Comparison of ENCODE assay signal across 21 cellular contexts in the genomic region with DNA sequence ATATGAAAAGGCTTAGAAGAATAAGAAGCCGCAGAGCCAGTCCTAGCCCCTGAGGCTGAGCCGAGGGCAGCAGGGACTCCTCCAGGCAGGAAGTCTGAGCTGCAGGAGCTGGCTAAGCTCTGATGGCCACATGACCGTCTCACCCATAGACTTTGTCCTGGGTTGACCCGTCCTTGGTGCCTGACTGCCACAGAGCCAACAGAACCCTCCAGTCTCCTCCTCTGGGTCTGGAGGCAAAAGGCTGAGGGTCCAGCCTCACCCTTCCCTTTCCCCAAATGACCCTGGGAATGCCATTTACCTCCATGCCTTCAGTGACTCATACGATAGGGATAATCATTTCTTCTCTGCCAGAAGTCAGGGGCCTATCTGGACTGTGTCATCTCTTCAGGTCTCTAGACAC. TPM values are rescaled to one million over a fixed set of nuclear protein-coding genes. Genes with fewer than 3 reads are reported as not detected.
"Had no signal": no experiment of that assay in that cellular context is flagged by ENCODE, and none has a peak within 500 bp of the region (broad histone marks: within the 10 kb centered on the region; RNA-seq: fewer than 3 reads in every experiment).

No MANE protein-coding gene starts in this region.

- H3K4me3 ChIP-seq: adrenal gland, cardiac muscle cell, gastroesophageal sphincter, left lung, prostate gland, sigmoid colon, thoracic aorta had no signal

- ATAC-seq: activated CD8-positive, alpha-beta memory T cell treated with anti-CD3 and anti-CD28 coated beads, Interleukin-2, amount 10 ng/mL, durations not matched to agents 7 days and 5 days; gastroesophageal sphincter; left lung; stimulated activated effector memory CD8-positive, alpha-beta T cell treated with anti-CD3 and anti-CD28 coated beads, Interleukin-12 subunit alpha, Interleukin-12 subunit beta, amount 100 ng/mL, for 72 hours had no signal

- H3K9me3 Mint-ChIP-seq: memory B cell; nephron; stimulated activated effector memory CD8-positive, alpha-beta T cell treated with anti-CD3 and anti-CD28 coated beads, Interleukin-12 subunit alpha, Interleukin-12 subunit beta, amount 100 ng/mL, for 72 hours had no signal

- H3K4me1 Mint-ChIP-seq: memory B cell, nephron had no signal

- H3K4me3 Mint-ChIP-seq: activated CD8-positive, alpha-beta memory T cell treated with anti-CD3 and anti-CD28 coated beads, Interleukin-2, amount 10 ng/mL, durations not matched to agents 7 days and 5 days; memory B cell; nephron; stimulated activated effector memory CD8-positive, alpha-beta T cell treated with anti-CD3 and anti-CD28 coated beads, Interleukin-12 subunit alpha, Interleukin-12 subunit beta, amount 100 ng/mL, for 72 hours had no signal

- H3K9me3 ChIP-seq: adrenal gland, gastroesophageal sphincter, left lung, prostate gland, sigmoid colon, thoracic aorta had no signal

- H3K27ac Mint-ChIP-seq: activated CD8-positive, alpha-beta memory T cell treated with anti-CD3 and anti-CD28 coated beads, Interleukin-2, amount 10 ng/mL, durations not matched to agents 7 days and 5 days; memory B cell; stimulated activated effector memory CD8-positive, alpha-beta T cell treated with anti-CD3 and anti-CD28 coated beads, Interleukin-12 subunit alpha, Interleukin-12 subunit beta, amount 100 ng/mL, for 72 hours had no signal

- H3K36me3 ChIP-seq: adrenal gland, cardiac muscle cell, gastroesophageal sphincter, left lung, prostate gland, sigmoid colon, thoracic aorta had no signal

- H3K36me3 Mint-ChIP-seq: activated CD8-positive, alpha-beta memory T cell treated with anti-CD3 and anti-CD28 coated beads, Interleukin-2, amount 10 ng/mL, durations not matched to agents 7 days and 5 days; memory B cell; stimulated activated effector memory CD8-positive, alpha-beta T cell treated with anti-CD3 and anti-CD28 coated beads, Interleukin-12 subunit alpha, Interleukin-12 subunit beta, amount 100 ng/mL, for 72 hours had no signal

- H3K27ac ChIP-seq: adrenal gland, cardiac muscle cell, gastroesophageal sphincter, left lung, prostate gland, sigmoid colon, thoracic aorta had no signal

- H3K27me3 ChIP-seq: adrenal gland, sigmoid colon had no signal

- H3K4me1 ChIP-seq: adrenal gland, gastroesophageal sphincter, left lung, prostate gland, sigmoid colon had no signal

- FAIRE-seq: colon, keratinocyte had no signal

- DNase-seq: activated CD4-positive, alpha-beta T cell treated with anti-CD3 and anti-CD28 coated beads for 1 hour; activated CD4-positive, alpha-beta T cell treated with anti-CD3 and anti-CD28 coated beads, Interleukin-2, amount 50 U/mL, for 4 hours; activated CD8-positive, alpha-beta memory T cell treated with anti-CD3 and anti-CD28 coated beads, Interleukin-2, amount 10 ng/mL, durations not matched to agents 7 days and 5 days; activated naive CD4-positive, alpha-beta T cell treated with anti-CD3 and anti-CD28 coated beads, Interleukin-2, amount 50 U/mL, for 16 hours; activated T-cell treated with anti-CD3 and anti-CD28 coated beads, Interleukin-2, amount 50 U/mL, for 1 hour; erythroblast; left lung; occipital lobe; sigmoid colon had no signal

RNA-seq across cellular contexts. Expression of a gene that starts 1.5 kb away (rescaled TPM):
- total RNA-seq: activated CD8-positive, alpha-beta memory T cell treated with anti-CD3 and anti-CD28 coated beads, Interleukin-2, amount 10 ng/mL, durations not matched to agents 7 days and 5 days; adrenal gland; cardiac muscle cell; gastroesophageal sphincter; left lung; occipital lobe; prostate gland; sigmoid colon; T-helper 1 cell treated with Interleukin-12 subunit alpha and Interleukin-12 subunit beta and Interleukin-4 antibody, amounts not matched to agents 30 ng/mL and 1 ng/mL, for 36 hours; thoracic aorta; urinary bladder had no signal
- polyA plus RNA-seq: adrenal gland, cardiac muscle cell, keratinocyte, sigmoid colon, urinary bladder had no signal

RNA-seq across cellular contexts. Expression of a gene that starts 22.2 kb away (rescaled TPM):
- total RNA-seq: activated CD8-positive, alpha-beta memory T cell treated with anti-CD3 and anti-CD28 coated beads, Interleukin-2, amount 10 ng/mL, durations not matched to agents 7 days and 5 days; adrenal gland; cardiac muscle cell; gastroesophageal sphincter; left lung; occipital lobe; sigmoid colon; T-helper 1 cell treated with Interleukin-12 subunit alpha and Interleukin-12 subunit beta and Interleukin-4 antibody, amounts not matched to agents 30 ng/mL and 1 ng/mL, for 36 hours; thoracic aorta; urinary bladder had no signal
- polyA plus RNA-seq: adrenal gland, cardiac muscle cell, sigmoid colon, urinary bladder had no signal

RNA-seq across cellular contexts. Expression of a gene that starts 31.3 kb away (rescaled TPM):
- total RNA-seq: activated CD8-positive, alpha-beta memory T cell treated with anti-CD3 and anti-CD28 coated beads, Interleukin-2, amount 10 ng/mL, durations not matched to agents 7 days and 5 days; cardiac muscle cell; T-helper 1 cell treated with Interleukin-12 subunit alpha and Interleukin-12 subunit beta and Interleukin-4 antibody, amounts not matched to agents 30 ng/mL and 1 ng/mL, for 36 hours had no signal

RNA-seq across cellular contexts. Expression of a gene that starts 49.8 kb away (rescaled TPM):
- total RNA-seq: cardiac muscle cell, gastroesophageal sphincter, left lung, occipital lobe, sigmoid colon, thoracic aorta, urinary bladder had no signal
- polyA plus RNA-seq: cardiac muscle cell, keratinocyte, urinary bladder had no signal

RNA-seq across cellular contexts. Expression of a gene that starts 58.4 kb away (rescaled TPM):
- total RNA-seq: activated CD8-positive, alpha-beta memory T cell treated with anti-CD3 and anti-CD28 coated beads, Interleukin-2, amount 10 ng/mL, durations not matched to agents 7 days and 5 days; cardiac muscle cell; sigmoid colon; T-helper 1 cell treated with Interleukin-12 subunit alpha and Interleukin-12 subunit beta and Interleukin-4 antibody, amounts not matched to agents 30 ng/mL and 1 ng/mL, for 36 hours; urinary bladder had no signal
